1 cellular context compared by ENCODE assay signal in the genomic region with DNA sequence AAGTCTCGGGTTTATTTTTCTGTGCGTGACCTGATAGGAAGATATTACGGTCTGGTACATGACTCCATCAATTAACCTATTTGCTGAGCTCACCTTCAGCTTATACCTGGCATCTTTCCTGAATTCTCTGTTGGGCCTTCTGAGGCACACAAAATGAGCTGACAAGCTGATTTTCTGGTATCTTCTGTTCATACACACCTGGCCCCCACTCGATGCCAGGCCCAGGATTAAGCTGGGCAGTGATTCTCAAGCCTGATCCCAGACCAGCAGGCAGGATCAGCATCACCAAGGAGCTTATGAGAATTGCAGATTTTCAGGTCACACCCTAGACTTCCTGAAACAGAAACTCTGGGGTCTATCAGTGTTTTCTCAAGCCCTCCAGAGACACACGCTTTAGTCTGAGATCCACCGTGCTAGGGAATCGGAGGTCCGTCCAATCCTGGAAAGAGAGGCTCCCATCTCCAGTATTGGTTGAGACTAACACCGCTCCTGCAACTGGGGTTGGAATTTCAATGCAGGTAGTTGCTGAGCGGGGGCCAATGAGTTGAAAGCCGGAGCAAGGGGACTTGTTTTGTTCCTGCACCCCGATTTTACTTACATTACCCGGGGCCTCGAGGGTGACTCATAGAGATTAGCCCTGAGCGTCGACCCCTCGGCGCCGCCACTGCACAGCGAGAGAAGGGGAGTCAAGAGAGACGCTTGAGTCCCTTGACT.
A peak's percentile ranks its signal among the peaks of the same experiment; 100 is the strongest.
TF ChIP-seq lines count a peak whose summit lies in the region.

No MANE protein-coding gene starts in this region.

TF ChIP-seq in K562, 482 proteins besides CTCF, POLR2A, EP300 and RAD21 (continued from another document and continues in another):
- TF ChIP-seq, protein P1, sequence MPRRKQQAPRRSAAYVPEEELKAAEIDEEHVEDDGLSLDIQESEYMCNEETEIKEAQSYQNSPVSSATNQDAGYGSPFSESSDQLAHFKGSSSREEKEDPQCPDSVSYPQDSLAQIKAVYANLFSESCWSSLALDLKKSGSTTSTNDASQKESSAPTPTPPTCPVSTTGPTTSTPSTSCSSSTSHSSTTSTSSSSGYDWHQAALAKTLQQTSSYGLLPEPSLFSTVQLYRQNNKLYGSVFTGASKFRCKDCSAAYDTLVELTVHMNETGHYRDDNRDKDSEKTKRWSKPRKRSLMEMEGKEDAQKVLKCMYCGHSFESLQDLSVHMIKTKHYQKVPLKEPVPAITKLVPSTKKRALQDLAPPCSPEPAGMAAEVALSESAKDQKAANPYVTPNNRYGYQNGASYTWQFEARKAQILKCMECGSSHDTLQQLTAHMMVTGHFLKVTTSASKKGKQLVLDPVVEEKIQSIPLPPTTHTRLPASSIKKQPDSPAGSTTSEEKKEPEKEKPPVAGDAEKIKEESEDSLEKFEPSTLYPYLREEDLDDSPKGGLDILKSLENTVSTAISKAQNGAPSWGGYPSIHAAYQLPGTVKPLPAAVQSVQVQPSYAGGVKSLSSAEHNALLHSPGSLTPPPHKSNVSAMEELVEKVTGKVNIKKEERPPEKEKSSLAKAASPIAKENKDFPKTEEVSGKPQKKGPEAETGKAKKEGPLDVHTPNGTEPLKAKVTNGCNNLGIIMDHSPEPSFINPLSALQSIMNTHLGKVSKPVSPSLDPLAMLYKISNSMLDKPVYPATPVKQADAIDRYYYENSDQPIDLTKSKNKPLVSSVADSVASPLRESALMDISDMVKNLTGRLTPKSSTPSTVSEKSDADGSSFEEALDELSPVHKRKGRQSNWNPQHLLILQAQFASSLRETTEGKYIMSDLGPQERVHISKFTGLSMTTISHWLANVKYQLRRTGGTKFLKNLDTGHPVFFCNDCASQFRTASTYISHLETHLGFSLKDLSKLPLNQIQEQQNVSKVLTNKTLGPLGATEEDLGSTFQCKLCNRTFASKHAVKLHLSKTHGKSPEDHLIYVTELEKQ (CRISPR knock-in tag; IDR thresholded peaks at IDR 0.05): no peak
- TF ChIP-seq, protein P2, sequence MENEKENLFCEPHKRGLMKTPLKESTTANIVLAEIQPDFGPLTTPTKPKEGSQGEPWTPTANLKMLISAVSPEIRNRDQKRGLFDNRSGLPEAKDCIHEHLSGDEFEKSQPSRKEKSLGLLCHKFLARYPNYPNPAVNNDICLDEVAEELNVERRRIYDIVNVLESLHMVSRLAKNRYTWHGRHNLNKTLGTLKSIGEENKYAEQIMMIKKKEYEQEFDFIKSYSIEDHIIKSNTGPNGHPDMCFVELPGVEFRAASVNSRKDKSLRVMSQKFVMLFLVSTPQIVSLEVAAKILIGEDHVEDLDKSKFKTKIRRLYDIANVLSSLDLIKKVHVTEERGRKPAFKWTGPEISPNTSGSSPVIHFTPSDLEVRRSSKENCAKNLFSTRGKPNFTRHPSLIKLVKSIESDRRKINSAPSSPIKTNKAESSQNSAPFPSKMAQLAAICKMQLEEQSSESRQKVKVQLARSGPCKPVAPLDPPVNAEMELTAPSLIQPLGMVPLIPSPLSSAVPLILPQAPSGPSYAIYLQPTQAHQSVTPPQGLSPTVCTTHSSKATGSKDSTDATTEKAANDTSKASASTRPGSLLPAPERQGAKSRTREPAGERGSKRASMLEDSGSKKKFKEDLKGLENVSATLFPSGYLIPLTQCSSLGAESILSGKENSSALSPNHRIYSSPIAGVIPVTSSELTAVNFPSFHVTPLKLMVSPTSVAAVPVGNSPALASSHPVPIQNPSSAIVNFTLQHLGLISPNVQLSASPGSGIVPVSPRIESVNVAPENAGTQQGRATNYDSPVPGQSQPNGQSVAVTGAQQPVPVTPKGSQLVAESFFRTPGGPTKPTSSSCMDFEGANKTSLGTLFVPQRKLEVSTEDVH (IDR thresholded peaks at IDR 0.05; ENCODE audit: low read depth, partially characterized antibody): no peak
- TF ChIP-seq, protein P3, sequence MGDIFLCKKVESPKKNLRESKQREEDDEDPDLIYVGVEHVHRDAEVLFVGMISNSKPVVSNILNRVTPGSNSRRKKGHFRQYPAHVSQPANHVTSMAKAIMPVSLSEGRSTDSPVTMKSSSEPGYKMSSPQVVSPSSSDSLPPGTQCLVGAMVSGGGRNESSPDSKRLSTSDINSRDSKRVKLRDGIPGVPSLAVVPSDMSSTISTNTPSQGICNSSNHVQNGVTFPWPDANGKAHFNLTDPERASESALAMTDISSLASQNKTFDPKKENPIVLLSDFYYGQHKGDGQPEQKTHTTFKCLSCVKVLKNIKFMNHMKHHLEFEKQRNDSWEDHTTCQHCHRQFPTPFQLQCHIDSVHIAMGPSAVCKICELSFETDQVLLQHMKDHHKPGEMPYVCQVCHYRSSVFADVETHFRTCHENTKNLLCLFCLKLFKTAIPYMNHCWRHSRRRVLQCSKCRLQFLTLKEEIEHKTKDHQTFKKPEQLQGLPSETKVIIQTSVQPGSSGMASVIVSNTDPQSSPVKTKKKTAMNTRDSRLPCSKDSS (IDR thresholded peaks at IDR 0.05; ENCODE audit: low read depth, partially characterized antibody): no peak
- TF ChIP-seq PCBP2 (IDR thresholded peaks at IDR 0.05; ENCODE audit: low read depth, low read length, poor library complexity, severe bottlenecking): no peak
- TF ChIP-seq HDAC6 (IDR thresholded peaks at IDR 0.05; ENCODE audit: low read depth, low read length): no peak
- TF ChIP-seq ZNF316 (IDR thresholded peaks at IDR 0.05): peak; percentile 74
- TF ChIP-seq, protein P4, sequence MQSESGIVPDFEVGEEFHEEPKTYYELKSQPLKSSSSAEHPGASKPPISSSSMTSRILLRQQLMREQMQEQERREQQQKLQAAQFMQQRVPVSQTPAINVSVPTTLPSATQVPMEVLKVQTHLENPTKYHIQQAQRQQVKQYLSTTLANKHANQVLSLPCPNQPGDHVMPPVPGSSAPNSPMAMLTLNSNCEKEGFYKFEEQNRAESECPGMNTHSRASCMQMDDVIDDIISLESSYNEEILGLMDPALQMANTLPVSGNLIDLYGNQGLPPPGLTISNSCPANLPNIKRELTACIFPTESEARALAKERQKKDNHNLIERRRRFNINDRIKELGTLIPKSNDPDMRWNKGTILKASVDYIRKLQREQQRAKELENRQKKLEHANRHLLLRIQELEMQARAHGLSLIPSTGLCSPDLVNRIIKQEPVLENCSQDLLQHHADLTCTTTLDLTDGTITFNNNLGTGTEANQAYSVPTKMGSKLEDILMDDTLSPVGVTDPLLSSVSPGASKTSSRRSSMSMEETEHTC (IDR thresholded peaks at IDR 0.05): no peak
- TF ChIP-seq ZNF347 (CRISPR knock-in tag; IDR thresholded peaks at IDR 0.05; ENCODE audit: low read depth): 0 out of 2 replicates have a peak, but pooled peaks have one; percentile 68
- TF ChIP-seq, protein P5, sequence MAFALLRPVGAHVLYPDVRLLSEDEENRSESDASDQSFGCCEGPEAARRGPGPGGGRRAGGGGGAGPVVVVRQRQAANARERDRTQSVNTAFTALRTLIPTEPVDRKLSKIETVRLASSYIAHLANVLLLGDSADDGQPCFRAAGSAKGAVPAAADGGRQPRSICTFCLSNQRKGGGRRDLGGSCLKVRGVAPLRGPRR (CRISPR knock-in tag; IDR thresholded peaks at IDR 0.05): no peak
- 0 out of 2 replicates have a peak, but pooled peaks have one; percentile 63 for TF ChIP-seq HEY1 (CRISPR knock-in tag; IDR thresholded peaks at IDR 0.05; ENCODE audit: borderline replicate concordance)
- TF ChIP-seq ARNT (IDR thresholded peaks at IDR 0.05): no peak
- no peak for TF ChIP-seq ZNF75A (CRISPR knock-in tag; IDR thresholded peaks at IDR 0.05)
- peak; percentile 96 for TF ChIP-seq PHF8 (IDR thresholded peaks at IDR 0.05; ENCODE audit: borderline replicate concordance, low read length)
- TF ChIP-seq, protein P6, sequence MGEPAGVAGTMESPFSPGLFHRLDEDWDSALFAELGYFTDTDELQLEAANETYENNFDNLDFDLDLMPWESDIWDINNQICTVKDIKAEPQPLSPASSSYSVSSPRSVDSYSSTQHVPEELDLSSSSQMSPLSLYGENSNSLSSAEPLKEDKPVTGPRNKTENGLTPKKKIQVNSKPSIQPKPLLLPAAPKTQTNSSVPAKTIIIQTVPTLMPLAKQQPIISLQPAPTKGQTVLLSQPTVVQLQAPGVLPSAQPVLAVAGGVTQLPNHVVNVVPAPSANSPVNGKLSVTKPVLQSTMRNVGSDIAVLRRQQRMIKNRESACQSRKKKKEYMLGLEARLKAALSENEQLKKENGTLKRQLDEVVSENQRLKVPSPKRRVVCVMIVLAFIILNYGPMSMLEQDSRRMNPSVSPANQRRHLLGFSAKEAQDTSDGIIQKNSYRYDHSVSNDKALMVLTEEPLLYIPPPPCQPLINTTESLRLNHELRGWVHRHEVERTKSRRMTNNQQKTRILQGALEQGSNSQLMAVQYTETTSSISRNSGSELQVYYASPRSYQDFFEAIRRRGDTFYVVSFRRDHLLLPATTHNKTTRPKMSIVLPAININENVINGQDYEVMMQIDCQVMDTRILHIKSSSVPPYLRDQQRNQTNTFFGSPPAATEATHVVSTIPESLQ (CRISPR knock-in tag; IDR thresholded peaks at IDR 0.05): no peak
- TF ChIP-seq PRMT5 (CRISPR knock-in tag; IDR thresholded peaks at IDR 0.05): no peak
- TF ChIP-seq, protein P7, sequence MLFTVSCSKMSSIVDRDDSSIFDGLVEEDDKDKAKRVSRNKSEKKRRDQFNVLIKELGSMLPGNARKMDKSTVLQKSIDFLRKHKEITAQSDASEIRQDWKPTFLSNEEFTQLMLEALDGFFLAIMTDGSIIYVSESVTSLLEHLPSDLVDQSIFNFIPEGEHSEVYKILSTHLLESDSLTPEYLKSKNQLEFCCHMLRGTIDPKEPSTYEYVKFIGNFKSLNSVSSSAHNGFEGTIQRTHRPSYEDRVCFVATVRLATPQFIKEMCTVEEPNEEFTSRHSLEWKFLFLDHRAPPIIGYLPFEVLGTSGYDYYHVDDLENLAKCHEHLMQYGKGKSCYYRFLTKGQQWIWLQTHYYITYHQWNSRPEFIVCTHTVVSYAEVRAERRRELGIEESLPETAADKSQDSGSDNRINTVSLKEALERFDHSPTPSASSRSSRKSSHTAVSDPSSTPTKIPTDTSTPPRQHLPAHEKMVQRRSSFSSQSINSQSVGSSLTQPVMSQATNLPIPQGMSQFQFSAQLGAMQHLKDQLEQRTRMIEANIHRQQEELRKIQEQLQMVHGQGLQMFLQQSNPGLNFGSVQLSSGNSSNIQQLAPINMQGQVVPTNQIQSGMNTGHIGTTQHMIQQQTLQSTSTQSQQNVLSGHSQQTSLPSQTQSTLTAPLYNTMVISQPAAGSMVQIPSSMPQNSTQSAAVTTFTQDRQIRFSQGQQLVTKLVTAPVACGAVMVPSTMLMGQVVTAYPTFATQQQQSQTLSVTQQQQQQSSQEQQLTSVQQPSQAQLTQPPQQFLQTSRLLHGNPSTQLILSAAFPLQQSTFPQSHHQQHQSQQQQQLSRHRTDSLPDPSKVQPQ (CRISPR knock-in tag; IDR thresholded peaks at IDR 0.05; ENCODE audit: borderline replicate concordance): no peak
- TF ChIP-seq CEBPB (tag; IDR thresholded peaks at IDR 0.05): no peak
- TF ChIP-seq RBM39 (optimal IDR thresholded peaks at IDR 0.05; ENCODE audit: low read depth, low read length): no peak
- 0 out of 2 replicates have a peak, but pooled peaks have one; percentile 77 for TF ChIP-seq HIVEP1 (CRISPR knock-in tag; IDR thresholded peaks at IDR 0.05)
- no peak for TF ChIP-seq DDX20 (tag; IDR thresholded peaks at IDR 0.05; ENCODE audit: low read depth)
- no peak for TF ChIP-seq IRF2 (CRISPR knock-in tag; IDR thresholded peaks at IDR 0.05)
- TF ChIP-seq SRSF1 (IDR thresholded peaks at IDR 0.05; ENCODE audit: low read depth, low read length): no peak
- TF ChIP-seq YBX1 (IDR thresholded peaks at IDR 0.05): no peak
- TF ChIP-seq ZBED1 (IDR thresholded peaks at IDR 0.05): no peak
- TF ChIP-seq ZNF274 (IDR thresholded peaks at IDR 0.05; ENCODE audit: borderline replicate concordance, low read depth, low read length): no peak
- no peak for TF ChIP-seq SUPT5H (IDR thresholded peaks at IDR 0.05)
- TF ChIP-seq CBX2 (IDR thresholded peaks at IDR 0.05; ENCODE audit: insufficient read depth, low read length, poor library complexity, severe bottlenecking): no peak
- 0 out of 2 replicates have a peak, but pooled peaks have one; percentile 12 for TF ChIP-seq ZNF695 (CRISPR knock-in tag; IDR thresholded peaks at IDR 0.05)
- TF ChIP-seq HMG20A (CRISPR knock-in tag; conservative IDR thresholded peaks at IDR 0.05): no peak
- TF ChIP-seq ESRRB (CRISPR knock-in tag; IDR thresholded peaks at IDR 0.05; ENCODE audit: borderline replicate concordance): no peak
- TF ChIP-seq HDAC2 (IDR thresholded peaks at IDR 0.05): peak; percentile 58; the same call in 1 of the 2 replicates
- TF ChIP-seq, protein P8, sequence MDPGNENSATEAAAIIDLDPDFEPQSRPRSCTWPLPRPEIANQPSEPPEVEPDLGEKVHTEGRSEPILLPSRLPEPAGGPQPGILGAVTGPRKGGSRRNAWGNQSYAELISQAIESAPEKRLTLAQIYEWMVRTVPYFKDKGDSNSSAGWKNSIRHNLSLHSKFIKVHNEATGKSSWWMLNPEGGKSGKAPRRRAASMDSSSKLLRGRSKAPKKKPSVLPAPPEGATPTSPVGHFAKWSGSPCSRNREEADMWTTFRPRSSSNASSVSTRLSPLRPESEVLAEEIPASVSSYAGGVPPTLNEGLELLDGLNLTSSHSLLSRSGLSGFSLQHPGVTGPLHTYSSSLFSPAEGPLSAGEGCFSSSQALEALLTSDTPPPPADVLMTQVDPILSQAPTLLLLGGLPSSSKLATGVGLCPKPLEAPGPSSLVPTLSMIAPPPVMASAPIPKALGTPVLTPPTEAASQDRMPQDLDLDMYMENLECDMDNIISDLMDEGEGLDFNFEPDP (CRISPR knock-in tag; IDR thresholded peaks at IDR 0.05): 0 out of 2 replicates have a peak, but pooled peaks have one; percentile 63
- TF ChIP-seq TCF7L2 (IDR thresholded peaks at IDR 0.05; ENCODE audit: low read depth, low read length): 0 out of 2 replicates have a peak, but pooled peaks have one; percentile 65
- no peak for TF ChIP-seq ZNF174 (CRISPR knock-in tag; IDR thresholded peaks at IDR 0.05)
- peak; percentile 37; the same call in 1 of the 2 replicates for TF ChIP-seq OTX1 (CRISPR knock-in tag; IDR thresholded peaks at IDR 0.05)
- TF ChIP-seq SMAD3 (CRISPR knock-in tag; conservative IDR thresholded peaks at IDR 0.05): 0 out of 2 replicates have a peak, but pooled peaks have one; percentile 39
- TF ChIP-seq, protein P9, sequence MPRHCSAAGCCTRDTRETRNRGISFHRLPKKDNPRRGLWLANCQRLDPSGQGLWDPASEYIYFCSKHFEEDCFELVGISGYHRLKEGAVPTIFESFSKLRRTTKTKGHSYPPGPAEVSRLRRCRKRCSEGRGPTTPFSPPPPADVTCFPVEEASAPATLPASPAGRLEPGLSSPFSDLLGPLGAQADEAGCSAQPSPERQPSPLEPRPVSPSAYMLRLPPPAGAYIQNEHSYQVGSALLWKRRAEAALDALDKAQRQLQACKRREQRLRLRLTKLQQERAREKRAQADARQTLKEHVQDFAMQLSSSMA (CRISPR knock-in tag; IDR thresholded peaks at IDR 0.05): no peak
- TF ChIP-seq STAT5A (IDR thresholded peaks at IDR 0.05; ENCODE audit: borderline replicate concordance, low read length): no peak
- no peak for TF ChIP-seq FIP1L1 (IDR thresholded peaks at IDR 0.05; ENCODE audit: low read depth, low read length, poor library complexity, severe bottlenecking)
- TF ChIP-seq, protein P10, sequence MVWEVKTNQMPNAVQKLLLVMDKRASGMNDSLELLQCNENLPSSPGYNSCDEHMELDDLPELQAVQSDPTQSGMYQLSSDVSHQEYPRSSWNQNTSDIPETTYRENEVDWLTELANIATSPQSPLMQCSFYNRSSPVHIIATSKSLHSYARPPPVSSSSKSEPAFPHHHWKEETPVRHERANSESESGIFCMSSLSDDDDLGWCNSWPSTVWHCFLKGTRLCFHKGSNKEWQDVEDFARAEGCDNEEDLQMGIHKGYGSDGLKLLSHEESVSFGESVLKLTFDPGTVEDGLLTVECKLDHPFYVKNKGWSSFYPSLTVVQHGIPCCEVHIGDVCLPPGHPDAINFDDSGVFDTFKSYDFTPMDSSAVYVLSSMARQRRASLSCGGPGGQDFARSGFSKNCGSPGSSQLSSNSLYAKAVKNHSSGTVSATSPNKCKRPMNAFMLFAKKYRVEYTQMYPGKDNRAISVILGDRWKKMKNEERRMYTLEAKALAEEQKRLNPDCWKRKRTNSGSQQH (CRISPR knock-in tag; IDR thresholded peaks at IDR 0.05): no peak
- TF ChIP-seq MCM7 (IDR thresholded peaks at IDR 0.05): no peak
- no peak for TF ChIP-seq U2AF2 (optimal IDR thresholded peaks at IDR 0.05; ENCODE audit: low read depth, low read length)
- TF ChIP-seq ZNF282 (CRISPR knock-in tag; IDR thresholded peaks at IDR 0.05): no peak
